15 cellular contexts compared by ENCODE assay signal in the genomic region with DNA sequence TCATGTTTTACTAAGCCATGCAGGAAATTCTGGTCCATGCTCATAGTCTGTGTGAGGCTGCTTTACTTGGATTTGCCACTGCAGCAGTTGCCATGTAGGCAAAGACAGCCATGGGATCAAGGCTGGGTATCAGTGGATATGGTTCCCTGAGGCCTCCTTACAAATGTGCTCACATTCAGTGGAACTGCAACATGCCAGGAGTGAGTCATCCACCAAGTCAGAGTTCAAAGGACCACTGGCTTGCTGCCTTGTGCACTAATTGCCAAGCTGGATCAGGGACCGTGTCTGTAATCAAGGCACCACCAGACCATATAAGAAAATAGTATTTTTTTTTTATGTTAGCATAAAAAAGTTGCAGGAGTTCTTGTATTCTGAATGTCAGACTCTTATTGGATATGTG.
"Had no signal": no experiment of that assay in that cellular context is flagged by ENCODE, and none has a peak within 500 bp of the region (broad histone marks: within the 10 kb centered on the region; RNA-seq: fewer than 3 reads in every experiment).

No MANE protein-coding gene starts in this region.

- H3K27ac ChIP-seq: ascending aorta, cardiac muscle cell, gastrocnemius medialis, transverse colon, VCaP had no signal

- H3K4me1 ChIP-seq: ascending aorta, gastrocnemius medialis, transverse colon had no signal

- H3K9me3 ChIP-seq: ascending aorta, gastrocnemius medialis, transverse colon had no signal

- H3K4me2 ChIP-seq: smooth muscle cell had no signal

- H3K36me3 ChIP-seq: ascending aorta, cardiac muscle cell, gastrocnemius medialis, transverse colon had no signal

- ATAC-seq: gastrocnemius medialis; natural killer cell; right cardiac atrium; stimulated activated effector memory CD8-positive, alpha-beta T cell treated with anti-CD3 and anti-CD28 coated beads, Interleukin-12 subunit alpha, Interleukin-12 subunit beta, amount 100 ng/mL, for 72 hours; T-cell had no signal

- H3K4me3 ChIP-seq: ascending aorta, cardiac muscle cell, gastrocnemius medialis, smooth muscle cell, transverse colon had no signal

- DNase-seq: activated CD4-positive, alpha-beta memory T cell treated with anti-CD3 and anti-CD28 coated beads for 36 hours; activated gamma-delta T cell treated with Interleukin-2 at 50 U/mL for 16 hours; activated T-cell treated with anti-CD3 and anti-CD28 coated beads, Interleukin-2, amount 50 U/mL, for 48 hours; gastrocnemius medialis; natural killer cell; posterior cingulate gyrus; right cardiac atrium; T-cell; T1000; transverse colon had no signal

- H3K27me3 ChIP-seq: ascending aorta, cardiac muscle cell, gastrocnemius medialis, transverse colon had no signal
